Comparison of ENCODE assay signal across 6 cellular contexts in genomic region chr22:20361752-20362229, GRCh38. TPM values are rescaled to one million over a fixed set of nuclear protein-coding genes. Genes with fewer than 3 reads are reported as not detected.
DNase-seq lines count a peak whose midpoint lies in the region; ATAC-seq, FAIRE-seq and TF ChIP-seq lines count a peak whose summit lies in the region.
"Not testable (repeated sequence)": the region's sequence is repeated elsewhere in the genome, so short reads cannot be mapped to it uniquely, and the experiment has no call there.

No MANE protein-coding gene starts in this region.

- POLR2A ChIA-PET in IMR-90 (lab: Charles Lee; ENCODE audit: unreplicated experiment); K562 (lab: Yijun Ruan, JAX): not testable (repeated sequence)

- H3K9me3 Mint-ChIP-seq in neural crest cell, type B pancreatic cell: not testable (repeated sequence)

- not testable (repeated sequence) for H2AK9ac ChIP-seq in IMR-90 (replicated peaks; ENCODE audit: low read depth, low read length, poor library complexity)

- FAIRE-seq in K562 (lab: Jason Lieb, UNC) = not testable (repeated sequence)

- not testable (repeated sequence) for H4K8ac ChIP-seq in IMR-90 (ENCODE audit: low read depth in 2 of 2, low read length in 2 of 2)

- peak overlapping the region; percentile 87; the same call in 1 of the 3 replicates for H2BK15ac ChIP-seq in IMR-90 (ENCODE audit: low read depth, low read length)

- H3K36me3 Mint-ChIP-seq in neural crest cell (ENCODE audit: low read depth); type B pancreatic cell: not testable (repeated sequence)

- not testable (repeated sequence) for H3K27me3 Mint-ChIP-seq in neural crest cell (ENCODE audit: low read depth)
- peaks cover 12% of the 10 kb centered on the region for H3K27me3 Mint-ChIP-seq in type B pancreatic cell

- H3K27ac ChIP-seq in IMR-90 (ENCODE audit: insufficient read depth, low read length); K562 (ENCODE audit: extremely low read depth, low read depth, low read length): not testable (repeated sequence)

- H3K36me3 ChIP-seq in IMR-90 (ENCODE audit: control insufficient read depth, insufficient read depth, low read length); K562 (ENCODE audit: control insufficient read depth, insufficient read depth, low read length): not testable (repeated sequence)

- not testable (repeated sequence) for H4K5ac ChIP-seq in IMR-90 (ENCODE audit: low read depth, low read length)

- H3K9me1 ChIP-seq in IMR-90 (ENCODE audit: insufficient read depth, low read length); K562 (ENCODE audit: control insufficient read depth, insufficient read depth, low read length): not testable (repeated sequence)

- dilution Hi-C loops in IMR-90 (cut with HindIII; ENCODE audit: low sequenced_read_pairs, unreplicated experiment) = not testable (repeated sequence)

- intact Hi-C loops in IMR-90 (cut with micrococcal nuclease); K562 (cut with micrococcal nuclease): not testable (repeated sequence)

- in situ Hi-C loops in IMR-90 (cut with MboI; ENCODE audit: low sequenced_read_pairs); K562 (cut with MboI): not testable (repeated sequence)

- CTCF ChIA-PET in IMR-90 (lab: Yijun Ruan, JAX); K562 (lab: Yijun Ruan, JAX; ENCODE audit: low intra/inter-chr PET ratio): not testable (repeated sequence)

- H3K9ac ChIP-seq in IMR-90 (ENCODE audit: low read depth, low read length); K562 (ENCODE audit: insufficient read depth in 1 of 2, low read depth in 2 of 2, low read length in 2 of 2): not testable (repeated sequence)

- not testable (repeated sequence) for H2BK120ac ChIP-seq in IMR-90 (ENCODE audit: low read depth, low read length)

- H3K79me2 ChIP-seq in K562 (ENCODE audit: control insufficient read depth, insufficient read depth, low read length) = not testable (repeated sequence)

- not testable (repeated sequence) for H3K4me1 Mint-ChIP-seq in neural crest cell; type B pancreatic cell (ENCODE audit: unreplicated experiment)

- not testable (repeated sequence) for H2AFZ ChIP-seq in IMR-90 (replicated peaks; ENCODE audit: low read length, poor library complexity); K562 (ENCODE audit: low read depth, low read length)

- H3K27me3 ChIP-seq in IMR-90 (ENCODE audit: control insufficient read depth, insufficient read depth, low read length) = not testable (repeated sequence)
- peaks cover 11 to 19% of the 10 kb centered on the region in 2 experiments; a peak in 4 of 5 replicates for H3K27me3 ChIP-seq in K562 (ENCODE audit: control insufficient read depth in 2 of 2, insufficient read depth in 2 of 2, low read length in 2 of 2)

- not testable (repeated sequence) for H3K14ac ChIP-seq in IMR-90 (replicated peaks; ENCODE audit: low read depth, low read length)

- TF ChIP-seq RAD21 in IMR-90 (IDR thresholded peaks at IDR 0.05; ENCODE audit: low read length); K562 (CRISPR knock-in tag; conservative IDR thresholded peaks at IDR 0.05 in 1 of 2, IDR thresholded peaks at IDR 0.05 in 1 of 2): not testable (repeated sequence)

- DNase-seq in IMR-90; K562 (ENCODE audit: extremely low read depth in 1 of 4, low spot score in 3 of 4); neural crest cell (ENCODE audit: low read depth, low spot score); type B pancreatic cell (ENCODE audit: extremely low spot score, unreplicated experiment): not testable (repeated sequence)
- peak; percentile 24 for DNase-seq in activated CD8-positive, alpha-beta memory T cell treated with anti-CD3 and anti-CD28 coated beads for 24 hours
- DNase-seq in islet precursor cell = peak; percentile 20

- not testable (repeated sequence) for H4K20me1 ChIP-seq in IMR-90 (ENCODE audit: insufficient read depth, low read length); K562 (replicated peaks; ENCODE audit: control insufficient read depth, insufficient read depth, low read length)

- not testable (repeated sequence) for H3K56ac ChIP-seq in IMR-90 (ENCODE audit: extremely low read depth, insufficient read depth, low read length)

- H3K79me1 ChIP-seq in IMR-90 (ENCODE audit: low read depth in 1 of 2, low read length in 2 of 2) = not testable (repeated sequence)

- H3K23ac ChIP-seq in IMR-90 (ENCODE audit: low read depth, low read length) = not testable (repeated sequence)

- TF ChIP-seq EP300 in K562 (IDR thresholded peaks at IDR 0.05; ENCODE audit: low read length) = not testable (repeated sequence)

- not testable (repeated sequence) for H3K9me3 ChIP-seq in IMR-90 (ENCODE audit: control insufficient read depth, insufficient read depth, low read length); K562 (replicated peaks; ENCODE audit: control insufficient read depth, insufficient read depth, low read depth, low read length)

- BruUV-seq in IMR-90 (replicated peaks; lab: Mats Ljungman, UMichigan); K562 (replicated peaks; lab: Mats Ljungman, UMichigan): not testable (repeated sequence)

- H3K4me3 Mint-ChIP-seq in neural crest cell = peak overlapping the region; percentile 17
- H3K4me3 Mint-ChIP-seq in type B pancreatic cell = not testable (repeated sequence)

- not testable (repeated sequence) for TF ChIP-seq CTCF in IMR-90 (conservative IDR thresholded peaks at IDR 0.05; ENCODE audit: low read depth, low read length); K562 (IDR thresholded peaks at IDR 0.05 in 2 of 3, conservative IDR thresholded peaks at IDR 0.05 in 1 of 3; ENCODE audit: insufficient read depth in 2 of 3, low read depth in 1 of 3, low read length in 3 of 3); neural crest cell (conservative IDR thresholded peaks at IDR 0.05); type B pancreatic cell (conservative IDR thresholded peaks at IDR 0.05)

- not testable (repeated sequence) for H3K27ac Mint-ChIP-seq in neural crest cell (ENCODE audit: unreplicated experiment)
- peak overlapping the region; percentile 61 for H3K27ac Mint-ChIP-seq in type B pancreatic cell

- H3K4me2 ChIP-seq in IMR-90 (ENCODE audit: low read depth, low read length); K562 (ENCODE audit: insufficient read depth, low read length): not testable (repeated sequence)

- ATAC-seq in IMR-90 (ENCODE audit: low read depth); K562: not testable (repeated sequence)

- not testable (repeated sequence) for H3K4ac ChIP-seq in IMR-90 (ENCODE audit: low read depth, low read length)

- WGBS in IMR-90 (ENCODE audit: extremely low coverage in 2 of 2, insufficient read length in 1 of 2), 2 experiments = 97% methylated on average over 47 of the region's 54 CpGs; no CpG with 5 or more reads in 1 of the 2 experiments
- 89% methylated on average over 47 of the region's 54 CpGs for WGBS in K562 (ENCODE audit: insufficient coverage, low coverage, missing lambda C conversion rate)

- H3K18ac ChIP-seq in IMR-90 (ENCODE audit: low read depth, low read length) = not testable (repeated sequence)

- TF ChIP-seq POLR2A in IMR-90 (IDR thresholded peaks at IDR 0.05; ENCODE audit: low read depth, low read length); K562 (conservative IDR thresholded peaks at IDR 0.05): not testable (repeated sequence)

- H4K91ac ChIP-seq in IMR-90 (ENCODE audit: insufficient read depth, low read depth, low read length) = peak overlapping the region; percentile 26; the same call in 1 of the 2 replicates

- not testable (repeated sequence) for H3K4me3 ChIP-seq in IMR-90 (ENCODE audit: insufficient read depth, low read depth, low read length); K562

- peak overlapping the region; percentile 29 for H2AK5ac ChIP-seq in IMR-90 (ENCODE audit: low read depth, low read length)

- H3K4me1 ChIP-seq in IMR-90 (ENCODE audit: control insufficient read depth, insufficient read depth, low read length); K562 (replicated peaks in 1 of 2; ENCODE audit: control insufficient read depth in 2 of 2, insufficient read depth in 2 of 2, low read length in 2 of 2): not testable (repeated sequence)

- H2BK5ac ChIP-seq in IMR-90 (ENCODE audit: low read depth, low read length, poor library complexity, severe bottlenecking) = not testable (repeated sequence)

- 0 out of 2 replicates have a peak overlapping the region, but pooled peaks have one; percentile 45 for H2BK20ac ChIP-seq in IMR-90 (ENCODE audit: low read depth, low read length)

RNA-seq across cellular contexts. Expression of gene ZNF74, which starts 32.2 kb away (rescaled TPM):
- 6.9 and 7.5 TPM in 2 replicates for total RNA-seq in IMR-90 (2012; rRNA removed)
- 8.4 TPM in 2 replicates for polyA plus RNA-seq in IMR-90 (2012; rRNA removed)
- 5.9 and 10.0 TPM in 2 replicates for polyA plus RNA-seq in IMR-90 (2012; cell fraction: cytosol; rRNA removed)
- 14.7 and 28.8 TPM in 2 replicates for polyA plus RNA-seq in IMR-90 (2012; cell fraction: nucleus; rRNA removed; ENCODE audit: low replicate concordance)
- total RNA-seq in K562 (2011; cell fraction: chromatin; rRNA removed; ENCODE audit: low replicate concordance) = 36.8 and 68.2 TPM in 2 replicates
- total RNA-seq in K562 (2011; cell fraction: nucleolus; rRNA removed) = 55.4 and 63.2 TPM in 2 replicates
- 50.2 and 53.7 TPM in 2 replicates for total RNA-seq in K562 (2011; cell fraction: nucleoplasm; rRNA removed)
- total RNA-seq in K562 (2014; rRNA removed) = 49.2 and 56.7 TPM in 2 replicates
- total RNA-seq in K562 (2014; rRNA removed; fragmentation: Illumina TruSeq; extraction: Trizol) = 17.4 and 20.5 TPM in 2 replicates
- total RNA-seq in K562 (2015; rRNA removed; fragmentation: Illumina TruSeq; extraction: Trizol) = 31.5 and 32.5 TPM in 2 replicates
- 53.5 and 55.7 TPM in 2 replicates for total RNA-seq in K562 (2021)
- 33.8 and 49.7 TPM in 2 replicates for polyA plus RNA-seq in K562 (2011; rRNA removed)
- polyA plus RNA-seq in K562 (2011; cell fraction: cytosol; rRNA removed) = 56.9 and 67.4 TPM in 2 replicates
- polyA plus RNA-seq in K562 (2011; cell fraction: nucleus; rRNA removed) = 42.8 and 56.1 TPM in 2 replicates
- 31.5 and 39.9 TPM in 2 replicates for polyA plus RNA-seq in K562 (2012)
- polyA plus RNA-seq in K562 (2014; fragmentation: Illumina TruSeq; extraction: Trizol) = 22.8 and 24.5 TPM in 2 replicates
- polyA plus RNA-seq in K562 (2014; fragmentation: Nextera tagmentation; extraction: Ambion mirVana) = 1 to 10 TPM; 2.4 to 3.7 TPM
- 37.1 and 62.8 TPM in 2 replicates for polyA plus RNA-seq in K562 (2014; rRNA removed)
- polyA minus RNA-seq in K562 (2011; rRNA and poly(A)+ RNA removed) = 32.6 and 33.0 TPM in 2 replicates
- polyA minus RNA-seq in K562 (2011; cell fraction: cytosol; rRNA and poly(A)+ RNA removed) = 39.3 and 58.2 TPM in 2 replicates
- polyA minus RNA-seq in K562 (2011; cell fraction: nucleus; rRNA and poly(A)+ RNA removed) = 23.6 and 28.3 TPM in 2 replicates
- total RNA-seq in neural crest cell = 54.2 and 55.1 TPM in 2 replicates
- total RNA-seq in type B pancreatic cell (ENCODE audit: low replicate concordance) = 24.6 and 39.5 TPM in 2 replicates

RNA-seq across cellular contexts. Expression of gene DGCR6L, which starts 41.9 kb away (rescaled TPM):
- total RNA-seq in IMR-90 (2012; rRNA removed) = 65.4 and 68.6 TPM in 2 replicates
- 80.4 and 95.2 TPM in 2 replicates for polyA plus RNA-seq in IMR-90 (2012; rRNA removed)
- 119 and 128 TPM in 2 replicates for polyA plus RNA-seq in IMR-90 (2012; cell fraction: cytosol; rRNA removed)
- polyA plus RNA-seq in IMR-90 (2012; cell fraction: nucleus; rRNA removed; ENCODE audit: low replicate concordance) = 30.9 and 64.5 TPM in 2 replicates
- total RNA-seq in K562 (2011; cell fraction: chromatin; rRNA removed; ENCODE audit: low replicate concordance) = 5.8 and 25.8 TPM in 2 replicates
- 37.9 and 39.6 TPM in 2 replicates for total RNA-seq in K562 (2011; cell fraction: nucleolus; rRNA removed)
- 19.9 and 28.5 TPM in 2 replicates for total RNA-seq in K562 (2011; cell fraction: nucleoplasm; rRNA removed)
- total RNA-seq in K562 (2014; rRNA removed) = 151 and 163 TPM in 2 replicates
- 14.1 and 20.0 TPM in 2 replicates for total RNA-seq in K562 (2014; rRNA removed; fragmentation: Illumina TruSeq; extraction: Trizol)
- total RNA-seq in K562 (2015; rRNA removed; fragmentation: Illumina TruSeq; extraction: Trizol) = 78.1 and 78.6 TPM in 2 replicates
- total RNA-seq in K562 (2021) = 95.3 and 101 TPM in 2 replicates
- 51.0 and 88.0 TPM in 2 replicates for polyA plus RNA-seq in K562 (2011; rRNA removed)
- polyA plus RNA-seq in K562 (2011; cell fraction: cytosol; rRNA removed) = 116 and 204 TPM in 2 replicates
- 72.9 and 95.1 TPM in 2 replicates for polyA plus RNA-seq in K562 (2011; cell fraction: nucleus; rRNA removed)
- 80.6 and 161 TPM in 2 replicates for polyA plus RNA-seq in K562 (2012)
- polyA plus RNA-seq in K562 (2014; fragmentation: Illumina TruSeq; extraction: Trizol) = 40.4 and 66.5 TPM in 2 replicates
- polyA plus RNA-seq in K562 (2014; fragmentation: Nextera tagmentation; extraction: Ambion mirVana) = 1 to 10 TPM; 3.6 to 8.1 TPM
- polyA plus RNA-seq in K562 (2014; rRNA removed) = 113 and 117 TPM in 2 replicates
- polyA minus RNA-seq in K562 (2011; rRNA and poly(A)+ RNA removed) = 14.8 and 17.4 TPM in 2 replicates
- polyA minus RNA-seq in K562 (2011; cell fraction: cytosol; rRNA and poly(A)+ RNA removed) = 35.4 and 39.9 TPM in 2 replicates
- polyA minus RNA-seq in K562 (2011; cell fraction: nucleus; rRNA and poly(A)+ RNA removed) = 29.2 and 43.1 TPM in 2 replicates
- total RNA-seq in neural crest cell = 52.1 and 58.7 TPM in 2 replicates
- total RNA-seq in type B pancreatic cell (ENCODE audit: low replicate concordance) = 35.9 and 46.6 TPM in 2 replicates
